1 cellular context compared by ENCODE assay signal in the genomic region with DNA sequence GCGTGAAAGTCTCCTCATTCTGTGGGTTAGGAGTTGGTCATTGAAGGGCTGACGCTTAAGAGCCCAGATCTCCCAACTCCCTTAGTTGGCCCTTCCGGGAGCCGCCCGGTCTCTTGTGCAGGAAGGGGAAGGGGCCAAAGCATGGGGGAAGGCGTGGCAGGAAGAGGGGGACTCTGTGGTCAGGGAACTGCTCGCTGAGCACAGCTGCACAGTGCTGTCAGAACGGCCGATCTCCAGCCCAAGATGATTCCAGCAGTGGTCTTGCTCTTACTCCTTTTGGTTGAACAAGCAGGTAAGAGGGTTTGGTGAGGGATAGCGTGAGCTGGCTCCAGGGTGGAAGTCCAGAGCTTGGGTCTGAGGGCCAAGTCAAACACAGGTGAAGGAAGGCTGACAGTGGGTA.
TF ChIP-seq lines count a peak whose summit lies in the region.

A gene (plus strand): TSS at position 217 of the 400 bp plus-strand sequence. CDS start 27 bp downstream, at position 244.

TF ChIP-seq in IMR-90, 13 proteins besides CTCF, POLR2A, EP300 and RAD21 (continued from another document):
- TF ChIP-seq, protein P1, sequence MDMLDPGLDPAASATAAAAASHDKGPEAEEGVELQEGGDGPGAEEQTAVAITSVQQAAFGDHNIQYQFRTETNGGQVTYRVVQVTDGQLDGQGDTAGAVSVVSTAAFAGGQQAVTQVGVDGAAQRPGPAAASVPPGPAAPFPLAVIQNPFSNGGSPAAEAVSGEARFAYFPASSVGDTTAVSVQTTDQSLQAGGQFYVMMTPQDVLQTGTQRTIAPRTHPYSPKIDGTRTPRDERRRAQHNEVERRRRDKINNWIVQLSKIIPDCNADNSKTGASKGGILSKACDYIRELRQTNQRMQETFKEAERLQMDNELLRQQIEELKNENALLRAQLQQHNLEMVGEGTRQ (IDR thresholded peaks at IDR 0.05; ENCODE audit: low read depth, low read length), result no peak
- no peak for TF ChIP-seq CEBPB (IDR thresholded peaks at IDR 0.05; ENCODE audit: low read depth, low read length)
- no peak for TF ChIP-seq SMC3 (IDR thresholded peaks at IDR 0.05; ENCODE audit: low read depth, low read length)
TF ChIP-seq in IMR-90: peak in this region for 0.
